Comparison of ENCODE assay signal across 2 cellular contexts in the genomic region with DNA sequence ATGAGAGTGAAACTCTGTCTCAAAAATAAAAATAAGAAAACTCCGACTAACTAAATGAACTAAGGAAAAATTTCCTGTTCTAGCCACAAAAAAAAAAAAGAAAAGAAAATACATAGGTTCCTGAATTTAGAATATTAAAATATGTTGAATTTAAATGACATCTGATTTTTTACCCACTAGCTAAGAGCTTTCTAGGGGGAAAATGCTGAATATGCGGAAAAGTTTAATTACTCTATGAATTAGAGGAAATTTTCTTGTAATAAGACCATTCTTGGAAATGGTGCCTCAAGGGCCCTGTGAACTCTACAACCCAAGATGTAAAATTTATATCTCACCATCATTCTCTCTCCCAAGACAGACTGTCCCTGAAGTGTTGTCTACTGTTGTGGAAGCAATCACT.
TF ChIP-seq lines count a peak whose summit lies in the region.

No MANE protein-coding gene starts in this region.

TF ChIP-seq in IMR-90, 13 proteins besides CTCF, POLR2A, EP300 and RAD21 (continued from another document):
- TF ChIP-seq, protein P1, sequence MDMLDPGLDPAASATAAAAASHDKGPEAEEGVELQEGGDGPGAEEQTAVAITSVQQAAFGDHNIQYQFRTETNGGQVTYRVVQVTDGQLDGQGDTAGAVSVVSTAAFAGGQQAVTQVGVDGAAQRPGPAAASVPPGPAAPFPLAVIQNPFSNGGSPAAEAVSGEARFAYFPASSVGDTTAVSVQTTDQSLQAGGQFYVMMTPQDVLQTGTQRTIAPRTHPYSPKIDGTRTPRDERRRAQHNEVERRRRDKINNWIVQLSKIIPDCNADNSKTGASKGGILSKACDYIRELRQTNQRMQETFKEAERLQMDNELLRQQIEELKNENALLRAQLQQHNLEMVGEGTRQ (IDR thresholded peaks at IDR 0.05; ENCODE audit: low read depth, low read length) = no peak
- TF ChIP-seq NFE2L2 (IDR thresholded peaks at IDR 0.05; ENCODE audit: low read depth, low read length) (no peak), SMC3 (IDR thresholded peaks at IDR 0.05; ENCODE audit: low read depth, low read length) (no peak), RFX5 (IDR thresholded peaks at IDR 0.05; ENCODE audit: low read depth, low read length) (no peak)

TF ChIP-seq in K562, 482 proteins besides CTCF, POLR2A, EP300 and RAD21 (continued from another document):
- TF ChIP-seq, protein P2, sequence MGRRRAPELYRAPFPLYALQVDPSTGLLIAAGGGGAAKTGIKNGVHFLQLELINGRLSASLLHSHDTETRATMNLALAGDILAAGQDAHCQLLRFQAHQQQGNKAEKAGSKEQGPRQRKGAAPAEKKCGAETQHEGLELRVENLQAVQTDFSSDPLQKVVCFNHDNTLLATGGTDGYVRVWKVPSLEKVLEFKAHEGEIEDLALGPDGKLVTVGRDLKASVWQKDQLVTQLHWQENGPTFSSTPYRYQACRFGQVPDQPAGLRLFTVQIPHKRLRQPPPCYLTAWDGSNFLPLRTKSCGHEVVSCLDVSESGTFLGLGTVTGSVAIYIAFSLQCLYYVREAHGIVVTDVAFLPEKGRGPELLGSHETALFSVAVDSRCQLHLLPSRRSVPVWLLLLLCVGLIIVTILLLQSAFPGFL (CRISPR knock-in tag; IDR thresholded peaks at IDR 0.05) = no peak
- TF ChIP-seq RBM22 (IDR thresholded peaks at IDR 0.05; ENCODE audit: low read depth, low read length, poor library complexity, severe bottlenecking) (no peak), XRCC3 (IDR thresholded peaks at IDR 0.05) (no peak), MAFG (tag; conservative IDR thresholded peaks at IDR 0.05) (peak; percentile 58), ZNF316 (IDR thresholded peaks at IDR 0.05) (peak; percentile 79), MAFK (IDR thresholded peaks at IDR 0.05; ENCODE audit: low read length) (peak; percentile 56; the same call in 1 of the 2 replicates), CBX2 (IDR thresholded peaks at IDR 0.05; ENCODE audit: insufficient read depth, low read length, poor library complexity, severe bottlenecking) (no peak), MAFF (IDR thresholded peaks at IDR 0.05; ENCODE audit: low read length) (peak; percentile 67), POLR3G (IDR thresholded peaks at IDR 0.05; ENCODE audit: extremely low read depth, insufficient read length, insufficient replicate concordance) (no peak)
- TF ChIP-seq, protein P3, sequence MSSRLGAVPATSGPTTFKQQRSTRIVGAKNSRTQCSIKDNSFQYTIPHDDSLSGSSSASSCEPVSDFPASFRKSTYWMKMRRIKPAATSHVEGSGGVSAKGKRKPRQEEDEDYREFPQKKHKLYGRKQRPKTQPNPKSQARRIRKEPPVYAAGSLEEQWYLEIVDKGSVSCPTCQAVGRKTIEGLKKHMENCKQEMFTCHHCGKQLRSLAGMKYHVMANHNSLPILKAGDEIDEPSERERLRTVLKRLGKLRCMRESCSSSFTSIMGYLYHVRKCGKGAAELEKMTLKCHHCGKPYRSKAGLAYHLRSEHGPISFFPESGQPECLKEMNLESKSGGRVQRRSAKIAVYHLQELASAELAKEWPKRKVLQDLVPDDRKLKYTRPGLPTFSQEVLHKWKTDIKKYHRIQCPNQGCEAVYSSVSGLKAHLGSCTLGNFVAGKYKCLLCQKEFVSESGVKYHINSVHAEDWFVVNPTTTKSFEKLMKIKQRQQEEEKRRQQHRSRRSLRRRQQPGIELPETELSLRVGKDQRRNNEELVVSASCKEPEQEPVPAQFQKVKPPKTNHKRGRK (tag; IDR thresholded peaks at IDR 0.05) = no peak
- TF ChIP-seq, protein P4, sequence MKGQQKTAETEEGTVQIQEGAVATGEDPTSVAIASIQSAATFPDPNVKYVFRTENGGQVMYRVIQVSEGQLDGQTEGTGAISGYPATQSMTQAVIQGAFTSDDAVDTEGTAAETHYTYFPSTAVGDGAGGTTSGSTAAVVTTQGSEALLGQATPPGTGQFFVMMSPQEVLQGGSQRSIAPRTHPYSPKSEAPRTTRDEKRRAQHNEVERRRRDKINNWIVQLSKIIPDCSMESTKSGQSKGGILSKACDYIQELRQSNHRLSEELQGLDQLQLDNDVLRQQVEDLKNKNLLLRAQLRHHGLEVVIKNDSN (CRISPR knock-in tag; IDR thresholded peaks at IDR 0.05) = no peak
